Comparison of ENCODE assay signal across 13 cellular contexts in genomic region chr6:16821834-16822264, GRCh38.
DNase-seq lines count a peak whose midpoint lies in the region; ATAC-seq and TF ChIP-seq lines count a peak whose summit lies in the region.
"Had no signal": no experiment of that assay in that cellular context is flagged by ENCODE, and none has a peak within 500 bp of the region (broad histone marks: within the 10 kb centered on the region; RNA-seq: fewer than 3 reads in every experiment).

No MANE protein-coding gene starts in this region.

- H3K27me3 Mint-ChIP-seq in type B pancreatic cell, result peaks cover 10% of the 10 kb centered on the region
- H3K27me3 Mint-ChIP-seq in endothelial cell (ENCODE audit: unreplicated experiment), result no peaks in the 10 kb centered on the region

- H3K27ac Mint-ChIP-seq in type B pancreatic cell (peak overlapping the region; percentile 41), endothelial cell (ENCODE audit: unreplicated experiment) (no peak overlapping the region)
- H3K27ac Mint-ChIP-seq: B cell; CD4-positive, alpha-beta T cell; H9 had no signal

- H3K4me3 Mint-ChIP-seq in type B pancreatic cell (no peak overlapping the region), endothelial cell (ENCODE audit: unreplicated experiment) (no peak overlapping the region)
- H3K4me3 Mint-ChIP-seq: B cell; CD4-positive, alpha-beta T cell; H9 had no signal

- 21 to 24% methylated on average over 5 of the region's 5 CpGs for WGBS in body of pancreas, 2 donors
- 27% methylated on average over 5 of the region's 5 CpGs for WGBS in right lobe of liver (ENCODE audit: insufficient coverage, low coverage, low lambda C conversion rate, missing lambda C conversion rate)

- H3K36me3 Mint-ChIP-seq in type B pancreatic cell (no peaks in the 10 kb centered on the region), endothelial cell (ENCODE audit: low read depth, unreplicated experiment) (no peaks in the 10 kb centered on the region)

- H3K27me3 ChIP-seq in body of pancreas (no peaks in the 10 kb centered on the region), right lobe of liver (no peaks in the 10 kb centered on the region)

- peak; percentile 43 for DNase-seq in HT-29 (ENCODE audit: low spot score)
- DNase-seq in body of pancreas, result peak; percentile 88 to 95 (median 92)
- peak; percentile 86 to 93 (median 90) for DNase-seq in right lobe of liver
- no peak for DNase-seq in type B pancreatic cell (ENCODE audit: extremely low spot score, unreplicated experiment)
- DNase-seq in endothelial cell (ENCODE audit: low spot score), result no peak
- no peak for DNase-seq in activated CD4-positive, alpha-beta T cell treated with anti-CD3 and anti-CD28 coated beads, Interleukin-2, amount 50 U/mL, for 1 hour
- DNase-seq in hippocampal formation (lab: John Stamatoyannopoulos, UW), result no peak
- DNase-seq: C1 segment of cervical spinal cord; CD4-positive, alpha-beta T cell; DMS79; GM23248; H9 had no signal

- intact Hi-C loops in body of pancreas (cut with DNase I), result no loop called here
- intact Hi-C loops in right lobe of liver (cut with DNase I), result no loop called here

- TF ChIP-seq CTCF in body of pancreas (IDR thresholded peaks at IDR 0.05) (no peak), right lobe of liver (IDR thresholded peaks at IDR 0.05) (no peak), type B pancreatic cell (conservative IDR thresholded peaks at IDR 0.05) (no peak), endothelial cell (IDR thresholded peaks at IDR 0.05; ENCODE audit: unreplicated experiment) (no peak)

- H3K9me3 ChIP-seq in body of pancreas (no peaks in the 10 kb centered on the region), right lobe of liver (no peaks in the 10 kb centered on the region)

- H3K36me3 ChIP-seq in body of pancreas (replicated peaks in 1 of 2; ENCODE audit: insufficient read depth in 1 of 2, low read depth in 2 of 2) (no peaks in the 10 kb centered on the region), right lobe of liver (no peaks in the 10 kb centered on the region)

- H3K27ac ChIP-seq in body of pancreas (peak overlapping the region in 2 of 4 donors; percentile 13 to 42), right lobe of liver (peak overlapping the region in 2 of 3 donors; percentile 17 to 56)
- H3K27ac ChIP-seq: GM23248 had no signal

- ATAC-seq in body of pancreas, result peak; percentile 98
- peak; percentile 79 to 91 (median 84) for ATAC-seq in right lobe of liver

- no peaks in the 10 kb centered on the region for H3K9me3 Mint-ChIP-seq in type B pancreatic cell
- H3K9me3 Mint-ChIP-seq in endothelial cell (ENCODE audit: unreplicated experiment), result no peaks in the 10 kb centered on the region
- H3K9me3 Mint-ChIP-seq: CD4-positive, alpha-beta T cell had no signal

- H3K4me1 Mint-ChIP-seq in type B pancreatic cell (ENCODE audit: unreplicated experiment) (no peaks in the 10 kb centered on the region), endothelial cell (ENCODE audit: unreplicated experiment) (no peaks in the 10 kb centered on the region)

- H3K4me1 ChIP-seq in body of pancreas (peaks cover 27% of the 10 kb centered on the region), right lobe of liver (peaks cover 0 to 47% (median 12%) of the 10 kb centered on the region in 4 donors)

- no peak for TF ChIP-seq POLR2A in body of pancreas (IDR thresholded peaks at IDR 0.05)
- TF ChIP-seq POLR2A in right lobe of liver (IDR thresholded peaks at IDR 0.05), result no peak

- no peak overlapping the region for H3K4me3 ChIP-seq in body of pancreas
- no peak overlapping the region for H3K4me3 ChIP-seq in right lobe of liver
- H3K4me3 ChIP-seq: GM23248 had no signal

Comparison
In these comparisons a context has a peak if more than half of its experiments do, and no peak if none do; other contexts are left out.
1. DNase-seq: peak in HT-29 (single experiment), body of pancreas (4 of 4) and right lobe of liver (3 of 3); none in type B pancreatic cell (single experiment), endothelial cell (single experiment), activated CD4-positive, alpha-beta T cell treated with anti-CD3 and anti-CD28 coated beads, Interleukin-2, amount 50 U/mL, for 1 hour (single experiment) and hippocampal formation (0 of 2).